1 cellular context compared by ENCODE assay signal in genomic region chr19:4338441-4339350, GRCh38.
A peak's percentile ranks its signal among the peaks of the same experiment; 100 is the strongest.
TF ChIP-seq lines count a peak whose summit lies in the region.

Gene STAP2, minus strand, starts transcription at chr19:4338827. Its CDS starts 74 bp downstream, at chr19:4338753.

TF ChIP-seq in K562, 482 proteins besides CTCF, POLR2A, EP300 and RAD21 (continued from another document):
- TF ChIP-seq MGA (IDR thresholded peaks at IDR 0.05): 0 out of 2 replicates have a peak, but pooled peaks have one; percentile 7
- TF ChIP-seq MYC (IDR thresholded peaks at IDR 0.05; ENCODE audit: low read depth, low read length): 0 out of 2 replicates have a peak, but pooled peaks have one; percentile 2
- TF ChIP-seq MYC (CRISPR knock-in tag; IDR thresholded peaks at IDR 0.05; ENCODE audit: borderline replicate concordance, low read depth): no peak
TF ChIP-seq in K562: peak in this region for 6.
